In the genomic region with DNA sequence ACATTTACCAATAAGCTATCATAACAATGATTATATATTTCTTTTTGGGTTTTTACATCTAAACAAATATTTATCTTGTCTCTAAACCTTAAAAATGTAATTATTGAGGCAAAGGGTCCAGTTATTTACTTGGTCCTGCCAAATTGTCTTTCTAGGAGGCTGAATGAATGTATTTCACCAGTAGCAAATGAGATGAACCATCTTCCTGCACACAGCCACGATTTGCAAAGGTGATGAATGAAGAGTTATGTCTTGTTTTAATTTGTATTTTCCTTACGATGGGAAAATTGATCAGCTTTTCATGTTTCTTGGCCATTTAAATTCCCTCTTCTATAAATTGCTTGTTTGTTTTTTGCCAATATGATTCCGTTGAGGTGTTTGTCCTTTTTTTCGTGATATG, we compare ENCODE assay signal across 1 cellular context.
TF ChIP-seq lines count a peak whose summit lies in the region.

No MANE protein-coding gene starts in this region.

TF ChIP-seq in endothelial cell of umbilical vein, 7 proteins besides CTCF, POLR2A, EP300 and RAD21 (continued from another document):
- no peak for TF ChIP-seq MAX (IDR thresholded peaks at IDR 0.05; ENCODE audit: insufficient read depth, insufficient read length)
